25 cellular contexts compared by ENCODE assay signal in the genomic region with DNA sequence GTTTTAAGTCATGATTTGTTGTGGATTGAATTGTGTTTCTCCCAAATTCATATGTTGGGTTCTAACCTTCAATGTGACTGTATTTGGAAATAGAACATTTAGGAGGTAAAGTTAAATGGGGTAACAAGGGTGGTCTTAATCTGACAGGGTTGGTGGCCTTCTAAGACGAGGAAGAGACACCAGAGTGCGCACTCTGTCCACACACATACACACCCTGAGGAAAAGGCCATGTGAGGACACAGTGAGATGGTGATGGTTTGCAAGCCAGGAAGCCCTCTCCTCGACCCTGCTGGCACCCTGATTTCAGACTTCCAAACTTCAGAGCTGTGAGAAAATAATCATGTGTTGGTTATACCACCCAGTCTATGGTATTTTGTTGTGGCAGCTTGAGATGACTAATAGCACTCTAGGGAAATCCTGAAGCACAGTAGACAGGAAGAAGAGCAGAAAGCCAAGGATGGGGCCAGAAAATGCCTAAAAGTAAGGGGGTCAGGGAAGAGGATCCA. TPM values are rescaled to one million over a fixed set of nuclear protein-coding genes. Genes with fewer than 3 reads are reported as not detected.
DNase-seq lines count a peak whose midpoint lies in the region; ATAC-seq and TF ChIP-seq lines count a peak whose summit lies in the region.
"Had no signal": no experiment of that assay in that cellular context is flagged by ENCODE, and none has a peak within 500 bp of the region (broad histone marks: within the 10 kb centered on the region; RNA-seq: fewer than 3 reads in every experiment).

No MANE protein-coding gene starts in this region.

- no peak overlapping the region for H3K27ac Mint-ChIP-seq in stimulated activated memory B cell treated with anti-CD40 and anti-IgM and Interleukin-4, amounts not matched to agents 10 μg/mL and 1 μg/mL and 100 μg/mL, for 72 hours
- H3K27ac Mint-ChIP-seq: CD14-positive monocyte; CD8-positive, alpha-beta memory T cell had no signal

- H3K36me3 ChIP-seq in WERI-Rb-1, result no peaks in the 10 kb centered on the region
- H3K36me3 ChIP-seq: BE2C, MG63, SJCRH30 had no signal

- H3K9me3 Mint-ChIP-seq in stimulated activated memory B cell treated with anti-CD40 and anti-IgM and Interleukin-4, amounts not matched to agents 10 μg/mL and 1 μg/mL and 100 μg/mL, for 72 hours, result no peaks in the 10 kb centered on the region
- H3K9me3 Mint-ChIP-seq: CD8-positive, alpha-beta memory T cell had no signal

- peak; percentile 11 for DNase-seq in NCI-H748 (lab: John Stamatoyannopoulos, UW; ENCODE audit: unreplicated experiment)
- no peak for DNase-seq in NCI-H748 treated with DMSO at 0.1 percent for 48 hours (lab: John Stamatoyannopoulos, UW)
- DNase-seq in WERI-Rb-1, result no peak
- DNase-seq in myocyte (ENCODE audit: low read depth), result peak; percentile 1
- no peak for DNase-seq in retina
- DNase-seq in mucosa of gallbladder (ENCODE audit: low spot score), result no peak
- DNase-seq: ACHN; BE2C; CD8-positive, alpha-beta memory T cell; DMS79 treated with DMSO at 0.1 percent for 48 hours; KBM-7; MG63; NCI-H1105 treated with DMSO at 0.1 percent for 48 hours; NCI-H146; NCI-H1930; NCI-H446 treated with DMSO at 0.1 percent for 48 hours; NCI-H526; PC-9 had no signal

- no peak overlapping the region for H3K4me3 ChIP-seq in WERI-Rb-1 (ENCODE audit: low read depth, low read length)
- H3K4me3 ChIP-seq: MG63, PC-9, SJCRH30 had no signal

- TF ChIP-seq EP300 in Ishikawa (IDR thresholded peaks at IDR 0.05; ENCODE audit: borderline replicate concordance), result no peak

- peak; percentile 19; the same call in 1 of the 2 replicates for TF ChIP-seq RAD21 in Ishikawa (IDR thresholded peaks at IDR 0.05; ENCODE audit: low read depth)

- H3K27ac ChIP-seq in WERI-Rb-1, result no peak overlapping the region
- H3K27ac ChIP-seq: 22Rv1, PC-9, SJCRH30 had no signal

- H3K27me3 Mint-ChIP-seq in stimulated activated memory B cell treated with anti-CD40 and anti-IgM and Interleukin-4, amounts not matched to agents 10 μg/mL and 1 μg/mL and 100 μg/mL, for 72 hours, result peaks cover 21% of the 10 kb centered on the region

- no peaks in the 10 kb centered on the region for H3K36me3 Mint-ChIP-seq in stimulated activated memory B cell treated with anti-CD40 and anti-IgM and Interleukin-4, amounts not matched to agents 10 μg/mL and 1 μg/mL and 100 μg/mL, for 72 hours
- H3K36me3 Mint-ChIP-seq: CD14-positive monocyte; CD8-positive, alpha-beta memory T cell had no signal

- peak; percentile 20; the same call in 1 of the 2 replicates for TF ChIP-seq CTCF in WERI-Rb-1 (IDR thresholded peaks at IDR 0.05; ENCODE audit: low read depth, low read length)

- H3K4me3 Mint-ChIP-seq in stimulated activated memory B cell treated with anti-CD40 and anti-IgM and Interleukin-4, amounts not matched to agents 10 μg/mL and 1 μg/mL and 100 μg/mL, for 72 hours, result no peak overlapping the region
- H3K4me3 Mint-ChIP-seq: CD14-positive monocyte; CD8-positive, alpha-beta memory T cell had no signal

- no peak for ATAC-seq in stimulated activated memory B cell treated with anti-CD40 and anti-IgM and Interleukin-4, amounts not matched to agents 10 μg/mL and 1 μg/mL and 100 μg/mL, for 72 hours
- ATAC-seq: HCT116, Right ventricle myocardium inferior had no signal

- H3K27me3 ChIP-seq in WERI-Rb-1 (ENCODE audit: insufficient read depth, low read depth, severe bottlenecking), result no peaks in the 10 kb centered on the region
- H3K27me3 ChIP-seq: BE2C, MG63, SJCRH30 had no signal

- no peaks in the 10 kb centered on the region for H3K4me1 Mint-ChIP-seq in stimulated activated memory B cell treated with anti-CD40 and anti-IgM and Interleukin-4, amounts not matched to agents 10 μg/mL and 1 μg/mL and 100 μg/mL, for 72 hours
- H3K4me1 Mint-ChIP-seq: CD14-positive monocyte; CD8-positive, alpha-beta memory T cell had no signal

- no peaks in the 10 kb centered on the region for H3K9me3 ChIP-seq in WERI-Rb-1 (ENCODE audit: severe bottlenecking)
- H3K9me3 ChIP-seq: BE2C, MG63, SJCRH30 had no signal

TF ChIP-seq in Ishikawa, 13 proteins besides CTCF, POLR2A, EP300 and RAD21:
- TF ChIP-seq FOXM1 (IDR thresholded peaks at IDR 0.05; ENCODE audit: borderline replicate concordance, low read depth), result no peak
- TF ChIP-seq TEAD4 (IDR thresholded peaks at IDR 0.05), result no peak
- TF ChIP-seq NFIC (IDR thresholded peaks at IDR 0.05), result no peak
- TF ChIP-seq EGR1 (IDR thresholded peaks at IDR 0.05), result no peak
- TF ChIP-seq, protein P1, sequence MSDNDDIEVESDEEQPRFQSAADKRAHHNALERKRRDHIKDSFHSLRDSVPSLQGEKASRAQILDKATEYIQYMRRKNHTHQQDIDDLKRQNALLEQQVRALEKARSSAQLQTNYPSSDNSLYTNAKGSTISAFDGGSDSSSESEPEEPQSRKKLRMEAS (IDR thresholded peaks at IDR 0.05), result no peak
- no peak for TF ChIP-seq CEBPB (IDR thresholded peaks at IDR 0.05)
- TF ChIP-seq ZBTB7A (IDR thresholded peaks at IDR 0.05; ENCODE audit: low read depth), result no peak
- no peak for TF ChIP-seq YY1 (IDR thresholded peaks at IDR 0.05; ENCODE audit: low read depth)
- no peak for TF ChIP-seq TAF1 (IDR thresholded peaks at IDR 0.05; ENCODE audit: low read depth)
- no peak for TF ChIP-seq REST (IDR thresholded peaks at IDR 0.05; ENCODE audit: low read depth)
- TF ChIP-seq TCF12 (IDR thresholded peaks at IDR 0.05; ENCODE audit: low read depth), result no peak
- TF ChIP-seq CREB1 (IDR thresholded peaks at IDR 0.05; ENCODE audit: low read depth), result no peak

RNA-seq across cellular contexts. Expression of gene SEM1, which starts 28.0 kb away (rescaled TPM):
- total RNA-seq in myocyte (17.2 and 59.0 TPM in 2 replicates), mucosa of gallbladder (32.6 TPM)
- polyA plus RNA-seq in myocyte (2012), result 300 TPM

Comparison
In these comparisons a context has a peak if more than half of its experiments do, and no peak if none do; other contexts are left out.
1. DNase-seq: peak in NCI-H748 (single experiment) and myocyte (single experiment); none in NCI-H748 treated with DMSO at 0.1 percent for 48 hours (single experiment), WERI-Rb-1 (single experiment), retina (single experiment) and mucosa of gallbladder (single experiment).